Comparison of ENCODE assay signal across 1 cellular context in the genomic region with DNA sequence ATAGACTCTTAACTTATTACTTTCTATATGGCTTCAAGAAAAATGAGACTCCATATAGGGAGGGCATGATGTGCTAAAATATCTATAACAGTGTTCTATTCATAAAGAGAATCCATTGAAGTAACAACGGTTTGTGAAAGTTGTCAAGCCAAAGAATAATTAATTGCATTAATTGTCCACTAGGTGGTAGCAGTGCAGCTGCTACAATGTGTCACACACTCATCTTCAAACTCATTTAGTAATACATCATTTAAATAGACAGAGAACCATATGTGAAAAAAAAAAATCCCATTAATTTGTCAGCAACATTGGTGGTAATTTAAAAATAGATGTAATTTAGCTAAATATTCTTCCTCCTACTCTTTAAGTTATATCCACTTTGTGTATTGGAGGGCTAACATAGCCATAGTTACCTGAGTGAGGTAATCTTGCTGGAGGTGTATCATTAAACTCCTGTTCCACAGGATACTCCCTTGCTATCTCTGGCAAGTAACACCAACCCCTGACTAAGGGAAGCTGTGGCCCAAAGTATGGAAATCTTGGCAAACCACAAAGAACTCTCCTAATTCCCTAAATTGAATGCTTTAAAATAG.
TF ChIP-seq lines count a peak whose summit lies in the region.

No MANE protein-coding gene starts in this region.

TF ChIP-seq in HepG2, 621 proteins besides CTCF, POLR2A, EP300 and RAD21 (continued from another document):
- TF ChIP-seq ZFAT (CRISPR knock-in tag; conservative IDR thresholded peaks at IDR 0.05) (no peak), SRSF4 (IDR thresholded peaks at IDR 0.05; ENCODE audit: low read depth, low read length, poor library complexity, severe bottlenecking) (no peak), JUN (CRISPR knock-in tag; IDR thresholded peaks at IDR 0.05) (no peak), KAT2B (IDR thresholded peaks at IDR 0.05; ENCODE audit: borderline replicate concordance, low read depth, low read length) (no peak), MIXL1 (CRISPR knock-in tag; IDR thresholded peaks at IDR 0.05) (peak; percentile 92)
- TF ChIP-seq, protein P1, sequence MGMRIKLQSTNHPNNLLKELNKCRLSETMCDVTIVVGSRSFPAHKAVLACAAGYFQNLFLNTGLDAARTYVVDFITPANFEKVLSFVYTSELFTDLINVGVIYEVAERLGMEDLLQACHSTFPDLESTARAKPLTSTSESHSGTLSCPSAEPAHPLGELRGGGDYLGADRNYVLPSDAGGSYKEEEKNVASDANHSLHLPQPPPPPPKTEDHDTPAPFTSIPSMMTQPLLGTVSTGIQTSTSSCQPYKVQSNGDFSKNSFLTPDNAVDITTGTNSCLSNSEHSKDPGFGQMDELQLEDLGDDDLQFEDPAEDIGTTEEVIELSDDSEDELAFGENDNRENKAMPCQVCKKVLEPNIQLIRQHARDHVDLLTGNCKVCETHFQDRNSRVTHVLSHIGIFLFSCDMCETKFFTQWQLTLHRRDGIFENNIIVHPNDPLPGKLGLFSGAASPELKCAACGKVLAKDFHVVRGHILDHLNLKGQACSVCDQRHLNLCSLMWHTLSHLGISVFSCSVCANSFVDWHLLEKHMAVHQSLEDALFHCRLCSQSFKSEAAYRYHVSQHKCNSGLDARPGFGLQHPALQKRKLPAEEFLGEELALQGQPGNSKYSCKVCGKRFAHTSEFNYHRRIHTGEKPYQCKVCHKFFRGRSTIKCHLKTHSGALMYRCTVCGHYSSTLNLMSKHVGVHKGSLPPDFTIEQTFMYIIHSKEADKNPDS (CRISPR knock-in tag; IDR thresholded peaks at IDR 0.05): no peak
- TF ChIP-seq, protein P2, sequence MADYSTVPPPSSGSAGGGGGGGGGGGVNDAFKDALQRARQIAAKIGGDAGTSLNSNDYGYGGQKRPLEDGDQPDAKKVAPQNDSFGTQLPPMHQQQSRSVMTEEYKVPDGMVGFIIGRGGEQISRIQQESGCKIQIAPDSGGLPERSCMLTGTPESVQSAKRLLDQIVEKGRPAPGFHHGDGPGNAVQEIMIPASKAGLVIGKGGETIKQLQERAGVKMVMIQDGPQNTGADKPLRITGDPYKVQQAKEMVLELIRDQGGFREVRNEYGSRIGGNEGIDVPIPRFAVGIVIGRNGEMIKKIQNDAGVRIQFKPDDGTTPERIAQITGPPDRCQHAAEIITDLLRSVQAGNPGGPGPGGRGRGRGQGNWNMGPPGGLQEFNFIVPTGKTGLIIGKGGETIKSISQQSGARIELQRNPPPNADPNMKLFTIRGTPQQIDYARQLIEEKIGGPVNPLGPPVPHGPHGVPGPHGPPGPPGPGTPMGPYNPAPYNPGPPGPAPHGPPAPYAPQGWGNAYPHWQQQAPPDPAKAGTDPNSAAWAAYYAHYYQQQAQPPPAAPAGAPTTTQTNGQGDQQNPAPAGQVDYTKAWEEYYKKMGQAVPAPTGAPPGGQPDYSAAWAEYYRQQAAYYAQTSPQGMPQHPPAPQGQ (CRISPR knock-in tag; IDR thresholded peaks at IDR 0.05; ENCODE audit: borderline replicate concordance): no peak
- TF ChIP-seq, protein P3, sequence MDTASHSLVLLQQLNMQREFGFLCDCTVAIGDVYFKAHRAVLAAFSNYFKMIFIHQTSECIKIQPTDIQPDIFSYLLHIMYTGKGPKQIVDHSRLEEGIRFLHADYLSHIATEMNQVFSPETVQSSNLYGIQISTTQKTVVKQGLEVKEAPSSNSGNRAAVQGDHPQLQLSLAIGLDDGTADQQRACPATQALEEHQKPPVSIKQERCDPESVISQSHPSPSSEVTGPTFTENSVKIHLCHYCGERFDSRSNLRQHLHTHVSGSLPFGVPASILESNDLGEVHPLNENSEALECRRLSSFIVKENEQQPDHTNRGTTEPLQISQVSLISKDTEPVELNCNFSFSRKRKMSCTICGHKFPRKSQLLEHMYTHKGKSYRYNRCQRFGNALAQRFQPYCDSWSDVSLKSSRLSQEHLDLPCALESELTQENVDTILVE (CRISPR knock-in tag; IDR thresholded peaks at IDR 0.05): no peak
